1 cellular context compared by ENCODE assay signal in genomic region chr10:32055478-32056135, GRCh38.
TF ChIP-seq lines count a peak whose summit lies in the region.

No MANE protein-coding gene starts in this region.

TF ChIP-seq in K562, 482 proteins besides CTCF, POLR2A, EP300 and RAD21 (continued from another document and continues in another):
- TF ChIP-seq, protein P1, sequence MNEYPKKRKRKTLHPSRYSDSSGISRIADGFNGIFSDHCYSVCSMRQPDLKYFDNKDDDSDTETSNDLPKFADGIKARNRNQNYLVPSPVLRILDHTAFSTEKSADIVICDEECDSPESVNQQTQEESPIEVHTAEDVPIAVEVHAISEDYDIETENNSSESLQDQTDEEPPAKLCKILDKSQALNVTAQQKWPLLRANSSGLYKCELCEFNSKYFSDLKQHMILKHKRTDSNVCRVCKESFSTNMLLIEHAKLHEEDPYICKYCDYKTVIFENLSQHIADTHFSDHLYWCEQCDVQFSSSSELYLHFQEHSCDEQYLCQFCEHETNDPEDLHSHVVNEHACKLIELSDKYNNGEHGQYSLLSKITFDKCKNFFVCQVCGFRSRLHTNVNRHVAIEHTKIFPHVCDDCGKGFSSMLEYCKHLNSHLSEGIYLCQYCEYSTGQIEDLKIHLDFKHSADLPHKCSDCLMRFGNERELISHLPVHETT (CRISPR knock-in tag; conservative IDR thresholded peaks at IDR 0.05 in 1 of 2, IDR thresholded peaks at IDR 0.05 in 1 of 2): peak in 1 of 2 experiments; percentile 69; a peak in 1 of 4 replicates
- TF ChIP-seq ZNF717 (CRISPR knock-in tag; IDR thresholded peaks at IDR 0.05) (no peak), TEAD1 (CRISPR knock-in tag; IDR thresholded peaks at IDR 0.05) (0 out of 4 replicates have a peak, but pooled peaks of 1 of the 2 experiments have one; percentile 58), KDM2B (CRISPR knock-in tag; IDR thresholded peaks at IDR 0.05) (0 out of 2 replicates have a peak, but pooled peaks have one; percentile 23), HMGXB4 (CRISPR knock-in tag; IDR thresholded peaks at IDR 0.05) (peak; percentile 84; the same call in 1 of the 2 replicates), CXXC5 (CRISPR knock-in tag; IDR thresholded peaks at IDR 0.05) (peak; percentile 51), NCOA2 (IDR thresholded peaks at IDR 0.05; ENCODE audit: partially characterized antibody in 2 of 2) (no peak), TAF1 (IDR thresholded peaks at IDR 0.05; ENCODE audit: control insufficient read depth, extremely low read depth, insufficient read depth, low read length, severe bottlenecking) (peak; percentile 44), TFAP4 (CRISPR knock-in tag; IDR thresholded peaks at IDR 0.05; ENCODE audit: borderline replicate concordance) (peak; percentile 74), BACH1 (tag; IDR thresholded peaks at IDR 0.05) (no peak), DPF2 (IDR thresholded peaks at IDR 0.05) (peak; percentile 53; the same call in 1 of the 2 replicates), ZNF24 (IDR thresholded peaks at IDR 0.05) (0 out of 2 replicates have a peak, but pooled peaks have one; percentile 16), HMGN3 (IDR thresholded peaks at IDR 0.05; ENCODE audit: borderline replicate concordance, extremely low read depth, insufficient read length, low read depth, low read length) (peak; percentile 84), ZNF316 (IDR thresholded peaks at IDR 0.05) (no peak), ZNF408 (CRISPR knock-in tag; IDR thresholded peaks at IDR 0.05; ENCODE audit: low read depth) (no peak), KDM4B (IDR thresholded peaks at IDR 0.05; ENCODE audit: borderline replicate concordance in 2 of 2, low read depth in 1 of 2) (peak in 1 of 2 experiments; percentile 71; a peak in 1 of 4 replicates), NRF1 (conservative IDR thresholded peaks at IDR 0.05 in 1 of 2, IDR thresholded peaks at IDR 0.05 in 1 of 2) (peak; percentile 91 to 92), ARID1B (IDR thresholded peaks at IDR 0.05) (peak; percentile 52; the same call in 1 of the 2 replicates), SAP30 (IDR thresholded peaks at IDR 0.05; ENCODE audit: borderline replicate concordance, insufficient read depth, low read depth, low read length, poor library complexity, severe bottlenecking) (peak; percentile 54), SPI1 (IDR thresholded peaks at IDR 0.05; ENCODE audit: borderline replicate concordance, low read depth, low read length) (peak; percentile 93), SMARCA5 (IDR thresholded peaks at IDR 0.05) (no peak), PCBP1 (IDR thresholded peaks at IDR 0.05; ENCODE audit: low read depth, low read length, poor library complexity, severe bottlenecking) (peak; percentile 68), ZNF431 (CRISPR knock-in tag; IDR thresholded peaks at IDR 0.05) (0 out of 2 replicates have a peak, but pooled peaks have one; percentile 12), MXI1 (IDR thresholded peaks at IDR 0.05; ENCODE audit: low read depth, low read length) (peak; percentile 74), ZFP36 (IDR thresholded peaks at IDR 0.05; ENCODE audit: low read depth, low read length, partially characterized antibody) (no peak), RFX1 (IDR thresholded peaks at IDR 0.05) (peak; percentile 55; the same call in 1 of the 2 replicates), LEF1 (IDR thresholded peaks at IDR 0.05) (peak; percentile 69; the same call in 1 of the 2 replicates), TRIM24 (IDR thresholded peaks at IDR 0.05) (0 out of 4 replicates have a peak, but pooled peaks of 1 of the 2 experiments have one; percentile 28), POLR2AphosphoS5 (IDR thresholded peaks at IDR 0.05; ENCODE audit: control insufficient read depth, insufficient read depth, low read depth, low read length) (peak; percentile 68; the same call in 1 of the 2 replicates), MYBL2 (IDR thresholded peaks at IDR 0.05; ENCODE audit: low read depth) (peak; percentile 48; the same call in 1 of the 2 replicates), MYBL2 (CRISPR knock-in tag; IDR thresholded peaks at IDR 0.05; ENCODE audit: borderline replicate concordance) (no peak), PTTG1 (tag; IDR thresholded peaks at IDR 0.05; ENCODE audit: low read depth) (no peak), HCFC1 (IDR thresholded peaks at IDR 0.05; ENCODE audit: low read depth, low read length) (peak; percentile 35; the same call in 1 of the 2 replicates), VEZF1 (CRISPR knock-in tag; IDR thresholded peaks at IDR 0.05) (peak; percentile 75), E2F3 (CRISPR knock-in tag; IDR thresholded peaks at IDR 0.05) (no peak), HLTF (IDR thresholded peaks at IDR 0.05) (0 out of 2 replicates have a peak, but pooled peaks have one; percentile 19), COPS2 (conservative IDR thresholded peaks at IDR 0.05) (no peak), ZFX (CRISPR knock-in tag; IDR thresholded peaks at IDR 0.05) (no peak), CREM (IDR thresholded peaks at IDR 0.05; ENCODE audit: low read depth) (peak; percentile 34; the same call in 1 of the 2 replicates), MYC (IDR thresholded peaks at IDR 0.05; ENCODE audit: low read depth, low read length) (peak; percentile 49; the same call in 1 of the 2 replicates), MYC (CRISPR knock-in tag; IDR thresholded peaks at IDR 0.05; ENCODE audit: borderline replicate concordance, low read depth) (no peak), CSDE1 (IDR thresholded peaks at IDR 0.05) (0 out of 4 replicates have a peak, but pooled peaks of 1 of the 2 experiments have one; percentile 44), ZKSCAN8 (CRISPR knock-in tag; IDR thresholded peaks at IDR 0.05) (no peak)
- TF ChIP-seq, protein P2, sequence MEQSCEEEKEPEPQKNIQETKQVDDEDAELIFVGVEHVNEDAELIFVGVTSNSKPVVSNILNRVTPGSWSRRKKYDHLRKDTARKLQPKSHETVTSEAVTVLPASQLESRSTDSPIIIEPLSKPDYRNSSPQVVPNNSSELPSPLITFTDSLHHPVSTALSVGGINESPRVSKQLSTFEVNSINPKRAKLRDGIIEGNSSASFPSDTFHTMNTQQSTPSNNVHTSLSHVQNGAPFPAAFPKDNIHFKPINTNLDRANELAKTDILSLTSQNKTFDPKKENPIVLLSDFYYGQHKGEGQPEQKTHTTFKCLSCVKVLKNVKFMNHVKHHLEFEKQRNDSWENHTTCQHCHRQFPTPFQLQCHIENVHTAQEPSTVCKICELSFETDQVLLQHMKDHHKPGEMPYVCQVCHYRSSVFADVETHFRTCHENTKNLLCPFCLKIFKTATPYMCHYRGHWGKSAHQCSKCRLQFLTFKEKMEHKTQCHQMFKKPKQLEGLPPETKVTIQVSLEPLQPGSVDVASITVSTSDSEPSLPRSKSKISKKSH (CRISPR knock-in tag; IDR thresholded peaks at IDR 0.05): no peak
- TF ChIP-seq, protein P3, sequence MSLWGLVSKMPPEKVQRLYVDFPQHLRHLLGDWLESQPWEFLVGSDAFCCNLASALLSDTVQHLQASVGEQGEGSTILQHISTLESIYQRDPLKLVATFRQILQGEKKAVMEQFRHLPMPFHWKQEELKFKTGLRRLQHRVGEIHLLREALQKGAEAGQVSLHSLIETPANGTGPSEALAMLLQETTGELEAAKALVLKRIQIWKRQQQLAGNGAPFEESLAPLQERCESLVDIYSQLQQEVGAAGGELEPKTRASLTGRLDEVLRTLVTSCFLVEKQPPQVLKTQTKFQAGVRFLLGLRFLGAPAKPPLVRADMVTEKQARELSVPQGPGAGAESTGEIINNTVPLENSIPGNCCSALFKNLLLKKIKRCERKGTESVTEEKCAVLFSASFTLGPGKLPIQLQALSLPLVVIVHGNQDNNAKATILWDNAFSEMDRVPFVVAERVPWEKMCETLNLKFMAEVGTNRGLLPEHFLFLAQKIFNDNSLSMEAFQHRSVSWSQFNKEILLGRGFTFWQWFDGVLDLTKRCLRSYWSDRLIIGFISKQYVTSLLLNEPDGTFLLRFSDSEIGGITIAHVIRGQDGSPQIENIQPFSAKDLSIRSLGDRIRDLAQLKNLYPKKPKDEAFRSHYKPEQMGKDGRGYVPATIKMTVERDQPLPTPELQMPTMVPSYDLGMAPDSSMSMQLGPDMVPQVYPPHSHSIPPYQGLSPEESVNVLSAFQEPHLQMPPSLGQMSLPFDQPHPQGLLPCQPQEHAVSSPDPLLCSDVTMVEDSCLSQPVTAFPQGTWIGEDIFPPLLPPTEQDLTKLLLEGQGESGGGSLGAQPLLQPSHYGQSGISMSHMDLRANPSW (CRISPR knock-in tag; IDR thresholded peaks at IDR 0.05): peak; percentile 60; the same call in 1 of the 2 replicates
- TF ChIP-seq, protein P4, sequence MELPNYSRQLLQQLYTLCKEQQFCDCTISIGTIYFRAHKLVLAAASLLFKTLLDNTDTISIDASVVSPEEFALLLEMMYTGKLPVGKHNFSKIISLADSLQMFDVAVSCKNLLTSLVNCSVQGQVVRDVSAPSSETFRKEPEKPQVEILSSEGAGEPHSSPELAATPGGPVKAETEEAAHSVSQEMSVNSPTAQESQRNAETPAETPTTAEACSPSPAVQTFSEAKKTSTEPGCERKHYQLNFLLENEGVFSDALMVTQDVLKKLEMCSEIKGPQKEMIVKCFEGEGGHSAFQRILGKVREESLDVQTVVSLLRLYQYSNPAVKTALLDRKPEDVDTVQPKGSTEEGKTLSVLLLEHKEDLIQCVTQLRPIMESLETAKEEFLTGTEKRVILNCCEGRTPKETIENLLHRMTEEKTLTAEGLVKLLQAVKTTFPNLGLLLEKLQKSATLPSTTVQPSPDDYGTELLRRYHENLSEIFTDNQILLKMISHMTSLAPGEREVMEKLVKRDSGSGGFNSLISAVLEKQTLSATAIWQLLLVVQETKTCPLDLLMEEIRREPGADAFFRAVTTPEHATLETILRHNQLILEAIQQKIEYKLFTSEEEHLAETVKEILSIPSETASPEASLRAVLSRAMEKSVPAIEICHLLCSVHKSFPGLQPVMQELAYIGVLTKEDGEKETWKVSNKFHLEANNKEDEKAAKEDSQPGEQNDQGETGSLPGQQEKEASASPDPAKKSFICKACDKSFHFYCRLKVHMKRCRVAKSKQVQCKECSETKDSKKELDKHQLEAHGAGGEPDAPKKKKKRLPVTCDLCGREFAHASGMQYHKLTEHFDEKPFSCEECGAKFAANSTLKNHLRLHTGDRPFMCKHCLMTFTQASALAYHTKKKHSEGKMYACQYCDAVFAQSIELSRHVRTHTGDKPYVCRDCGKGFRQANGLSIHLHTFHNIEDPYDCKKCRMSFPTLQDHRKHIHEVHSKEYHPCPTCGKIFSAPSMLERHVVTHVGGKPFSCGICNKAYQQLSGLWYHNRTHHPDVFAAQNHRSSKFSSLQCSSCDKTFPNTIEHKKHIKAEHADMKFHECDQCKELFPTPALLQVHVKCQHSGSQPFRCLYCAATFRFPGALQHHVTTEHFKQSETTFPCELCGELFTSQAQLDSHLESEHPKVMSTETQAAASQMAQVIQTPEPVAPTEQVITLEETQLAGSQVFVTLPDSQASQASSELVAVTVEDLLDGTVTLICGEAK (IDR thresholded peaks at IDR 0.05): peak; percentile 49; the same call in 1 of the 2 replicates
- TF ChIP-seq, protein P4 (CRISPR knock-in tag; IDR thresholded peaks at IDR 0.05): no peak
